In genomic region chr16:21487956-21488355, GRCh38 we compare ENCODE assay signal across 8 cellular contexts.
DNase-seq lines count a peak whose midpoint lies in the region; ATAC-seq and TF ChIP-seq lines count a peak whose summit lies in the region.
"Not testable (repeated sequence)": the region's sequence is repeated elsewhere in the genome, so short reads cannot be mapped to it uniquely, and the experiment has no call there.

No MANE protein-coding gene starts in this region.

- H3K27ac ChIP-seq in foreskin keratinocyte, neural progenitor cell: not testable (repeated sequence)

- not testable (repeated sequence) for H3F3A ChIP-seq in neural progenitor cell (ENCODE audit: low read depth)

- H3K9me3 ChIP-seq in neural progenitor cell (ENCODE audit: low read depth): not testable (repeated sequence)

- not testable (repeated sequence) for H3K4me1 Mint-ChIP-seq in chondrocyte (ENCODE audit: low read depth); neural progenitor cell

- TF ChIP-seq CTCF in GM12874 (IDR thresholded peaks at IDR 0.05; ENCODE audit: insufficient read depth, low read depth, low read length): 0 out of 2 replicates have a peak, but pooled peaks have one; percentile 2
- peak; percentile 31 for TF ChIP-seq CTCF in chondrocyte (IDR thresholded peaks at IDR 0.05)
- TF ChIP-seq CTCF in foreskin keratinocyte (conservative IDR thresholded peaks at IDR 0.05): peak; percentile 31
- peak; percentile 16 for TF ChIP-seq CTCF in neural progenitor cell (IDR thresholded peaks at IDR 0.05)

- H3K4me2 ChIP-seq in neural progenitor cell: not testable (repeated sequence)

- peaks cover 16% of the 10 kb centered on the region for H3K79me2 ChIP-seq in neural progenitor cell (ENCODE audit: low read depth)

- not testable (repeated sequence) for H3K4me1 ChIP-seq in foreskin keratinocyte, neural progenitor cell

- H3K9ac ChIP-seq in neural progenitor cell: not testable (repeated sequence)

- not testable (repeated sequence) for H3K36me3 Mint-ChIP-seq in chondrocyte (ENCODE audit: low read depth); neural progenitor cell

- not testable (repeated sequence) for H3K4me3 Mint-ChIP-seq in chondrocyte (ENCODE audit: unreplicated experiment); neural progenitor cell

- not testable (repeated sequence) for ATAC-seq in foreskin keratinocyte

- DNase-seq in ACHN (peak; percentile 9), G401 (ENCODE audit: low spot score) (peak; percentile 21), HT-29 (ENCODE audit: low spot score) (peak; percentile 34), RKO (ENCODE audit: low spot score) (peak; percentile 34)
- DNase-seq in chondrocyte (ENCODE audit: low spot score); foreskin keratinocyte; neural progenitor cell (ENCODE audit: low spot score): not testable (repeated sequence)

- H2AFZ ChIP-seq in neural progenitor cell (replicated peaks): not testable (repeated sequence)

- not testable (repeated sequence) for H3K27me3 ChIP-seq in foreskin keratinocyte, neural progenitor cell

- H3K4me3 ChIP-seq in neural progenitor cell: not testable (repeated sequence)

- in situ Hi-C loops in ACHN (cut with HindIII; ENCODE audit: low pct_ligation_motif_present, low pct_unique_long_range_greater_than_20kb, low sequenced_read_pairs); G401 (cut with HindIII; ENCODE audit: low sequenced_read_pairs): not testable (repeated sequence)

- not testable (repeated sequence) for H3K27me3 Mint-ChIP-seq in chondrocyte (ENCODE audit: low read depth); neural progenitor cell (ENCODE audit: insufficient read depth, low read depth)

- H3K9me3 Mint-ChIP-seq in chondrocyte (ENCODE audit: low read depth); neural progenitor cell: not testable (repeated sequence)

- not testable (repeated sequence) for H3K27ac Mint-ChIP-seq in chondrocyte (ENCODE audit: unreplicated experiment); neural progenitor cell

- not testable (repeated sequence) for H4K20me1 ChIP-seq in neural progenitor cell (ENCODE audit: low read depth)

- H3K36me3 ChIP-seq in neural progenitor cell: not testable (repeated sequence)
